ENCODE assay signal across 10 cellular contexts in the genomic region with DNA sequence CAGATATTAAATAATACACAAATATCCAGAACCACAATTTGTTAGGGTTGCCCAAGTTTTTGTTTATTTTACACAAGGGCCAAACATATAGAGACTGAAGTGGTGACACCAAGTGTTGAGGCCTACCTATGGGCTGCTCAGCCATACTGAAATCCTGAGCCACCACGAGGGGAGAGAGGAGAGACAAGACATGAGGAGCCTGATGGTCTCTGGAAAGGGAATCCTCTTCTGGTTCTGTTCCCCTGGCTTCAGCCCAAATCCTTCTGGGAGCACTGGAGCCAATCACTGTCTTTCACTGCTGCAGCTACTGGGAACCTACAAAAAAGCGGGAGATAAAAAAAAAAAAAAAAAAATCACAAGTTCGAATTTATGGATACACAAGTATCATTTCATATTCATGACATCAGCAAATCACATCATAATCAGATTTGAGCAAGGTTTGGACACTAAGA. TPM values are rescaled to one million over a fixed set of nuclear protein-coding genes. Genes with fewer than 3 reads are reported as not detected.
DNase-seq lines count a peak whose midpoint lies in the region; ATAC-seq and TF ChIP-seq lines count a peak whose summit lies in the region.
"Had no signal": no experiment of that assay in that cellular context is flagged by ENCODE, and none has a peak within 500 bp of the region (broad histone marks: within the 10 kb centered on the region; RNA-seq: fewer than 3 reads in every experiment).

No MANE protein-coding gene starts in this region.

- POLR2A ChIA-PET in Caco-2 (lab: Charles Lee) = no interaction called here
- POLR2A ChIA-PET in activated CD8-positive, alpha-beta T cell treated with anti-CD3 and anti-CD28 coated beads for 36 hours (lab: Charles Lee) = no interaction called here

- no peaks in the 10 kb centered on the region for H3K27me3 ChIP-seq in Caco-2 (replicated peaks; ENCODE audit: control insufficient read depth, insufficient read depth, low read length)
- no peaks in the 10 kb centered on the region for H3K27me3 ChIP-seq in Loucy (ENCODE audit: insufficient read depth, low read length, poor library complexity, severe bottlenecking)

- H3K4me3 Mint-ChIP-seq in Caco-2 (ENCODE audit: unreplicated experiment) (peak overlapping the region; percentile 88), nephron progenitor cell (peak overlapping the region; percentile 95)
- no peak overlapping the region for H3K4me3 Mint-ChIP-seq in activated CD8-positive, alpha-beta T cell treated with anti-CD3 and anti-CD28 coated beads for 36 hours

- no peaks in the 10 kb centered on the region for H3K9me3 Mint-ChIP-seq in Caco-2 (ENCODE audit: unreplicated experiment)
- no peaks in the 10 kb centered on the region for H3K9me3 Mint-ChIP-seq in nephron progenitor cell
- H3K9me3 Mint-ChIP-seq in activated CD8-positive, alpha-beta T cell treated with anti-CD3 and anti-CD28 coated beads for 36 hours = no peaks in the 10 kb centered on the region

- H3K4me2 ChIP-seq in Loucy (ENCODE audit: low read depth, low read length, poor library complexity, severe bottlenecking) = no peak overlapping the region

- H3K27ac Mint-ChIP-seq in Caco-2 (ENCODE audit: unreplicated experiment) (peak overlapping the region; percentile 68), nephron progenitor cell (peak overlapping the region; percentile 99)
- H3K27ac Mint-ChIP-seq in activated CD8-positive, alpha-beta T cell treated with anti-CD3 and anti-CD28 coated beads for 36 hours = no peak overlapping the region

- H3K79me2 ChIP-seq in Loucy (ENCODE audit: insufficient read depth, low read length) = peaks cover 20% of the 10 kb centered on the region

- peak overlapping the region; percentile 14 for H3K9ac ChIP-seq in Loucy (ENCODE audit: low read depth, low read length, poor library complexity, severe bottlenecking)

- no peaks in the 10 kb centered on the region for H3K36me3 ChIP-seq in Caco-2 (ENCODE audit: control insufficient read depth, insufficient read depth, low read length)
- no peaks in the 10 kb centered on the region for H3K36me3 ChIP-seq in Loucy (ENCODE audit: insufficient read depth, low read length)

- TF ChIP-seq CTCF in Caco-2 (IDR thresholded peaks at IDR 0.05; ENCODE audit: insufficient read depth in 1 of 2, low read depth in 1 of 2, low read length in 1 of 2, severe bottlenecking in 1 of 2, unreplicated experiment in 1 of 2) (no peak), Loucy (conservative IDR thresholded peaks at IDR 0.05; ENCODE audit: low read length) (no peak), nephron progenitor cell (IDR thresholded peaks at IDR 0.05) (no peak)
- TF ChIP-seq CTCF in activated CD8-positive, alpha-beta T cell treated with anti-CD3 and anti-CD28 coated beads for 36 hours (IDR thresholded peaks at IDR 0.05) = no peak

- no peaks in the 10 kb centered on the region for H3K27me3 Mint-ChIP-seq in Caco-2 (ENCODE audit: insufficient read depth, unreplicated experiment)
- no peaks in the 10 kb centered on the region for H3K27me3 Mint-ChIP-seq in nephron progenitor cell (ENCODE audit: low read depth, poor library complexity)
- peaks cover 59% of the 10 kb centered on the region for H3K27me3 Mint-ChIP-seq in activated CD8-positive, alpha-beta T cell treated with anti-CD3 and anti-CD28 coated beads for 36 hours

- no peaks in the 10 kb centered on the region for H4K20me1 ChIP-seq in Loucy (ENCODE audit: insufficient read depth, low read length, poor library complexity, severe bottlenecking)

- no peak overlapping the region for H2AFZ ChIP-seq in Loucy (ENCODE audit: low read length)

- intact Hi-C loops in Caco-2 (cut with micrococcal nuclease; ENCODE audit: unreplicated experiment) = no loop called here
- intact Hi-C loops in activated CD8-positive, alpha-beta T cell treated with anti-CD3 and anti-CD28 coated beads for 36 hours (cut with micrococcal nuclease) = no loop called here

- peaks cover 31% of the 10 kb centered on the region for H3K4me1 Mint-ChIP-seq in Caco-2 (ENCODE audit: low read depth, unreplicated experiment)
- peaks cover 65% of the 10 kb centered on the region for H3K4me1 Mint-ChIP-seq in nephron progenitor cell
- H3K4me1 Mint-ChIP-seq in activated CD8-positive, alpha-beta T cell treated with anti-CD3 and anti-CD28 coated beads for 36 hours (ENCODE audit: low read depth) = peaks cover 41% of the 10 kb centered on the region

- H3K4me1 ChIP-seq in Caco-2 (peaks cover 29% of the 10 kb centered on the region), Loucy (ENCODE audit: insufficient read depth, low read length, poor library complexity, severe bottlenecking) (peaks cover 26% of the 10 kb centered on the region)

- CTCF ChIA-PET in Caco-2 (lab: Charles Lee) = no interaction called here
- CTCF ChIA-PET in activated CD8-positive, alpha-beta T cell treated with anti-CD3 and anti-CD28 coated beads for 36 hours (lab: Charles Lee) = no interaction called here

- H3K4me3 ChIP-seq in Caco-2 (ENCODE audit: low read depth, low read length) (peak overlapping the region; percentile 70; the same call in 1 of the 2 replicates), Loucy (ENCODE audit: low read length, poor library complexity, severe bottlenecking) (no peak overlapping the region)

- 0 out of 2 replicates have a peak, but pooled peaks cover 11% of the 10 kb centered on the region for H3F3A ChIP-seq in Loucy (ENCODE audit: low read depth)

- ATAC-seq in GM21423 (IDR thresholded peaks at IDR 0.05; ENCODE audit: unreplicated experiment) (no peak), GM21381 (IDR thresholded peaks at IDR 0.05; ENCODE audit: unreplicated experiment) (no peak)
- no peak for ATAC-seq in activated CD8-positive, alpha-beta T cell treated with anti-CD3 and anti-CD28 coated beads for 36 hours

- H3K9me2 ChIP-seq in Loucy (replicated peaks; ENCODE audit: low read depth, low read length) = no peaks in the 10 kb centered on the region

- H3K36me3 Mint-ChIP-seq in Caco-2 (ENCODE audit: insufficient read depth, unreplicated experiment) = peaks cover 29% of the 10 kb centered on the region
- no peaks in the 10 kb centered on the region for H3K36me3 Mint-ChIP-seq in nephron progenitor cell (ENCODE audit: low read depth)
- no peaks in the 10 kb centered on the region for H3K36me3 Mint-ChIP-seq in activated CD8-positive, alpha-beta T cell treated with anti-CD3 and anti-CD28 coated beads for 36 hours (ENCODE audit: low read depth)

- BruUV-seq in Caco-2 (replicated peaks; lab: Mats Ljungman, UMichigan) = no TSS peak

- H3K9me3 ChIP-seq in Caco-2 = no peaks in the 10 kb centered on the region
- H3K9me3 ChIP-seq in Loucy (ENCODE audit: insufficient read depth, low read depth, low read length) = no peaks in the 10 kb centered on the region

- DNase-seq in Caco-2 (peak in 1 of 2 experiments; percentile 41), cerebellar cortex (ENCODE audit: low spot score) (peak; percentile 67), nephron progenitor cell (no peak), ecto neural progenitor cell (ENCODE audit: low spot score) (no peak)
- no peak for DNase-seq in activated CD8-positive, alpha-beta T cell treated with anti-CD3 and anti-CD28 coated beads for 36 hours
- DNase-seq: activated CD8-positive, alpha-beta memory T cell treated with anti-CD3 and anti-CD28 coated beads, Interleukin-2, amount 50 U/mL, for 4 hours; stimulated activated CD4-positive, alpha-beta T cell treated with anti-CD3 and anti-CD28 coated beads, Interleukin-1b, Interleukin-23, amount 100 ng/mL, for 48 hours had no signal

RNA-seq across cellular contexts. Expression of a gene that starts 1.9 kb away (rescaled TPM):
- 5.7 and 6.3 TPM in 2 replicates for total RNA-seq in Caco-2 (2022)
- under 1 TPM; 0.11 to 0.36 TPM for total RNA-seq in activated CD8-positive, alpha-beta T cell treated with anti-CD3 and anti-CD28 coated beads for 36 hours

RNA-seq across cellular contexts. Expression of a gene that starts 10.4 kb away (rescaled TPM):
- total RNA-seq in Caco-2 (2022) = 84.3 and 85.3 TPM in 2 replicates
- 10 to 100 TPM; 33.9 to 36.4 TPM for total RNA-seq in activated CD8-positive, alpha-beta T cell treated with anti-CD3 and anti-CD28 coated beads for 36 hours
